In genomic region chr12:129610601-129611120, GRCh38 we compare ENCODE assay signal across 16 cellular contexts.
DNase-seq lines count a peak whose midpoint lies in the region; TF ChIP-seq lines count a peak whose summit lies in the region.
"Had no signal": no experiment of that assay in that cellular context is flagged by ENCODE, and none has a peak within 500 bp of the region (broad histone marks: within the 10 kb centered on the region; RNA-seq: fewer than 3 reads in every experiment).

No MANE protein-coding gene starts in this region.

- H3K4me3 ChIP-seq in neural cell (ENCODE audit: low read length), result no peak overlapping the region
- H3K4me3 ChIP-seq: HAP-1, SK-N-MC had no signal

- TF ChIP-seq EP300 in neural cell (conservative IDR thresholded peaks at IDR 0.05; ENCODE audit: poor library complexity, severe bottlenecking), result no peak

- no peak overlapping the region for H2AFZ ChIP-seq in neural cell (ENCODE audit: low read depth, low read length)

- no peak for TF ChIP-seq RAD21 in neural cell (conservative IDR thresholded peaks at IDR 0.05)

- no peak for TF ChIP-seq CTCF in neural cell (IDR thresholded peaks at IDR 0.05; ENCODE audit: poor library complexity, severe bottlenecking)

- H3K9me3 ChIP-seq in neural cell (ENCODE audit: low read length), result no peaks in the 10 kb centered on the region
- H3K9me3 ChIP-seq: Caco-2 had no signal

- no peaks in the 10 kb centered on the region for H3K9me2 ChIP-seq in neural cell (ENCODE audit: insufficient read depth, low read length)

- no peak overlapping the region for H3K27ac ChIP-seq in neural cell (ENCODE audit: low read length)
- H3K27ac ChIP-seq: SK-N-MC had no signal

- no peaks in the 10 kb centered on the region for H3K27me3 ChIP-seq in neural cell (ENCODE audit: insufficient read depth, low read depth, low read length)

- H3K4me2 ChIP-seq in neural cell (ENCODE audit: low read length), result no peak overlapping the region

- H3K36me3 ChIP-seq in neural cell (ENCODE audit: insufficient read depth, low read length), result no peaks in the 10 kb centered on the region
- H3K36me3 ChIP-seq: HAP-1 had no signal

- H3K9ac ChIP-seq in neural cell (ENCODE audit: low read length), result no peak overlapping the region

- H3F3A ChIP-seq in neural cell (ENCODE audit: insufficient read depth, low read length, poor library complexity, severe bottlenecking), result no peaks in the 10 kb centered on the region

- H3K79me2 ChIP-seq in neural cell (replicated peaks; ENCODE audit: insufficient read depth, low read length), result no peaks in the 10 kb centered on the region

- DNase-seq in NCI-H1092 (lab: John Stamatoyannopoulos, UW) (peak; percentile 62), NCI-H2081 treated with DMSO at 0.1 percent for 48 hours (lab: John Stamatoyannopoulos, UW) (peak; percentile 67), SK-N-DZ (ENCODE audit: low spot score) (peak; percentile 97), amygdala (lab: John Stamatoyannopoulos, UW) (no peak), kidney glomerular epithelial cell (lab: John Stamatoyannopoulos, UW) (no peak)
- DNase-seq in activated CD8-positive, alpha-beta memory T cell treated with anti-CD3 and anti-CD28 coated beads, Interleukin-2, amount 50 U/mL, for 48 hours, result no peak
- DNase-seq: Caco-2; CD4-positive, CD25-positive, alpha-beta regulatory T cell; DMS53; NCI-H2029; NCI-H345; NCI-H526; T-cell had no signal

- no peaks in the 10 kb centered on the region for H4K20me1 ChIP-seq in neural cell (ENCODE audit: insufficient read depth)

TF ChIP-seq in neural cell, 6 proteins besides CTCF, POLR2A, EP300 and RAD21:
- TF ChIP-seq SMC3 (conservative IDR thresholded peaks at IDR 0.05; ENCODE audit: poor library complexity) (no peak), EZH2 (IDR thresholded peaks at IDR 0.05; ENCODE audit: borderline replicate concordance, insufficient read depth, low read length, poor library complexity, severe bottlenecking) (no peak), TAF1 (IDR thresholded peaks at IDR 0.05; ENCODE audit: low read depth) (no peak), REST (IDR thresholded peaks at IDR 0.05; ENCODE audit: borderline replicate concordance) (no peak), POLR2AphosphoS5 (IDR thresholded peaks at IDR 0.05) (peak; percentile 12)

Comparison
In these comparisons a context has a peak if more than half of its experiments do, and no peak if none do; other contexts are left out.
1. DNase-seq: peak in NCI-H1092 (single experiment), NCI-H2081 treated with DMSO at 0.1 percent for 48 hours (single experiment) and SK-N-DZ (single experiment); none in amygdala (0 of 56), activated CD8-positive, alpha-beta memory T cell treated with anti-CD3 and anti-CD28 coated beads, Interleukin-2, amount 50 U/mL, for 48 hours (single experiment) and kidney glomerular epithelial cell (single experiment).